In genomic region chr4:33882246-33882990, GRCh38 we compare ENCODE assay signal across 25 cellular contexts.
DNase-seq lines count a peak whose midpoint lies in the region; ATAC-seq and TF ChIP-seq lines count a peak whose summit lies in the region.
"Had no signal": no experiment of that assay in that cellular context is flagged by ENCODE, and none has a peak within 500 bp of the region (broad histone marks: within the 10 kb centered on the region; RNA-seq: fewer than 3 reads in every experiment).

No MANE protein-coding gene starts in this region.

- TF ChIP-seq CTCF in epithelial cell of esophagus (IDR thresholded peaks at IDR 0.05; ENCODE audit: insufficient read depth, low read depth, low read length, missing control alignments), result no peak

- ATAC-seq in GM19455 (IDR thresholded peaks at IDR 0.05; ENCODE audit: unreplicated experiment), result no peak
- ATAC-seq: heart right ventricle; left lung; natural killer cell treated with Interleukin-12 subunit alpha and Interleukin-12 subunit beta and Interleukin-15 and Interleukin-18, amount 100 ng/mL, for 72 hours; right lobe of liver; stimulated activated effector memory CD8-positive, alpha-beta T cell treated with anti-CD3 and anti-CD28 coated beads, Interleukin-12 subunit alpha, Interleukin-12 subunit beta, amount 100 ng/mL, for 72 hours had no signal

- DNase-seq in EH (ENCODE audit: low read depth) (peak; percentile 7), NCI-H226 (peak; percentile 27), epithelial cell of esophagus (ENCODE audit: low read depth) (peak; percentile 51), skeletal muscle cell (ENCODE audit: low read depth) (peak; percentile 84), NCI-H69 (lab: John Stamatoyannopoulos, UW) (no peak), cerebellum (ENCODE audit: low spot score) (no peak)
- no peak for DNase-seq in activated naive CD4-positive, alpha-beta T cell treated with Interleukin-2 at 50 U/mL for 16 hours
- DNase-seq: activated CD4-positive, alpha-beta T cell treated with anti-CD3 and anti-CD28 coated beads, Interleukin-2, amount 50 U/mL, for 4 hours; activated gamma-delta T cell; amygdala; CD4-positive, alpha-beta memory T cell; DMS53; heart right ventricle; left lung; NCI-H2171; NCI-H82; OCI-M1; right lobe of liver; T-helper 2 cell; testis; WERI-Rb-1 had no signal

- H3K4me3 ChIP-seq in epithelial cell of esophagus (ENCODE audit: low read length), result no peak overlapping the region
- H3K4me3 ChIP-seq in skeletal muscle cell (ENCODE audit: low read depth, low read length), result no peak overlapping the region
- H3K4me3 ChIP-seq: heart right ventricle, left lung, right lobe of liver, testis, vagina had no signal

Comparison
In these comparisons a context has a peak if more than half of its experiments do, and no peak if none do; other contexts are left out.
1. DNase-seq: peak in EH (single experiment), NCI-H226 (single experiment), epithelial cell of esophagus (single experiment) and skeletal muscle cell (single experiment); none in NCI-H69 (single experiment), cerebellum (single experiment) and activated naive CD4-positive, alpha-beta T cell treated with Interleukin-2 at 50 U/mL for 16 hours (single experiment).